Comparison of ENCODE assay signal across 23 cellular contexts in the genomic region with DNA sequence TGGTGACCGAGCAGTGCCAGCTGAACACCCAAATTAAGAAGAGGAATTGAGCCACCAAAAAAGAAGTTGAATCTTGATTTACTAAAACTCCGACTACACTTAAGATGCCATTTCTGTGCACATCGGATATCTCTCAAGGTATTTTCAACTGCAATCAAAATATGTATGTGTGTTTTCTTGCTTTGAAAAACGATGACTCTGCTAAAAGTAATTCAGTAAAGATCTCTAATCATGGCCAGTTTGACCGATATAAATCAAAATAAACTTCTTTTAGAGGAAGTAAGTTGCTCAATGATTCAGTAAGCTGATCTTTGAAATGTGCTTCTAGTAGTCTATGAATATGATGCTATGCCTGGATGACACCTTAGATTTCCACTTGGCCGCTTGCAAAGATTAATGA.
DNase-seq lines count a peak whose midpoint lies in the region; ATAC-seq, FAIRE-seq and TF ChIP-seq lines count a peak whose summit lies in the region.
"Had no signal": no experiment of that assay in that cellular context is flagged by ENCODE, and none has a peak within 500 bp of the region (broad histone marks: within the 10 kb centered on the region; RNA-seq: fewer than 3 reads in every experiment).

No MANE protein-coding gene starts in this region.

- no peak overlapping the region for H3K27ac ChIP-seq in A549
- no peak overlapping the region for H3K27ac ChIP-seq in IMR-90 (ENCODE audit: insufficient read depth, low read length)
- no peak overlapping the region for H3K27ac ChIP-seq in H1 (ENCODE audit: low read depth, low read length)
- H3K27ac ChIP-seq: BLaER1 had no signal

- H2BK12ac ChIP-seq in H1 (ENCODE audit: low read depth, low read length), result no peak overlapping the region

- no peaks in the 10 kb centered on the region for H3K9me1 ChIP-seq in IMR-90 (ENCODE audit: insufficient read depth, low read length)

- H3K14ac ChIP-seq in IMR-90 (replicated peaks; ENCODE audit: low read depth, low read length) (no peak overlapping the region), H1 (ENCODE audit: insufficient read length) (no peak overlapping the region)

- H3K56ac ChIP-seq in IMR-90 (ENCODE audit: extremely low read depth, insufficient read depth, low read length), result no peak overlapping the region
- H3K56ac ChIP-seq in H1 (replicated peaks; ENCODE audit: insufficient read length, low read depth, low read length), result no peak overlapping the region

- H4K5ac ChIP-seq in IMR-90 (ENCODE audit: low read depth, low read length) (no peak overlapping the region), H1 (ENCODE audit: insufficient read length, low read depth, low read length) (no peak overlapping the region)

- H2BK120ac ChIP-seq in IMR-90 (ENCODE audit: low read depth, low read length) (no peak overlapping the region), H1 (replicated peaks; ENCODE audit: low read depth, low read length) (no peak overlapping the region)

- H2BK20ac ChIP-seq in IMR-90 (ENCODE audit: low read depth, low read length), result no peak overlapping the region
- H2BK20ac ChIP-seq in H1 (ENCODE audit: low read length), result no peak overlapping the region

- no peaks in the 10 kb centered on the region for H3K4me1 ChIP-seq in A549
- H3K4me1 ChIP-seq in IMR-90 (ENCODE audit: control insufficient read depth, insufficient read depth, low read length), result no peaks in the 10 kb centered on the region
- H3K4me1 ChIP-seq in H1 (replicated peaks in 1 of 4; ENCODE audit: control insufficient read depth in 3 of 4, insufficient read depth in 4 of 4, low read length in 3 of 4), result no peaks in the 10 kb centered on the region
- H3K4me1 ChIP-seq: BE2C, BLaER1 had no signal

- no peak for TF ChIP-seq RAD21 in A549 (conservative IDR thresholded peaks at IDR 0.05 in 1 of 2, IDR thresholded peaks at IDR 0.05 in 1 of 2)
- TF ChIP-seq RAD21 in IMR-90 (IDR thresholded peaks at IDR 0.05; ENCODE audit: low read length), result no peak
- no peak for TF ChIP-seq RAD21 in H1 (IDR thresholded peaks at IDR 0.05 in 1 of 2, conservative IDR thresholded peaks at IDR 0.05 in 1 of 2; ENCODE audit: low read depth in 2 of 2, low read length in 2 of 2)

- TF ChIP-seq CTCF in A549 (IDR thresholded peaks at IDR 0.05), result no peak
- TF ChIP-seq CTCF in IMR-90 (conservative IDR thresholded peaks at IDR 0.05; ENCODE audit: low read depth, low read length), result no peak
- TF ChIP-seq CTCF in H1 (IDR thresholded peaks at IDR 0.05; ENCODE audit: control extremely low read depth in 1 of 3, insufficient read depth in 1 of 3, low read depth in 1 of 3, low read length in 3 of 3), result no peak

- 38% methylated on average over 6 of the region's 6 CpGs for WGBS in A549 (ENCODE audit: missing lambda C conversion rate)
- 80% methylated on average over 1 of the region's 6 CpGs; no CpG with 5 or more reads in 1 of the 2 experiments for WGBS in IMR-90 (ENCODE audit: extremely low coverage in 2 of 2, insufficient read length in 1 of 2), 2 experiments
- WGBS in H1 (ENCODE audit: extremely low coverage in 1 of 2, insufficient coverage in 1 of 2, insufficient read length in 1 of 2, insufficient replicate concordance in 2 of 2, low coverage in 1 of 2, low lambda C conversion rate in 2 of 2, missing lambda C conversion rate in 1 of 2), 2 experiments, result 95% methylated on average over 6 of the region's 6 CpGs; no CpG with 5 or more reads in 1 of the 2 experiments

- H4K91ac ChIP-seq in IMR-90 (ENCODE audit: insufficient read depth, low read depth, low read length) (no peak overlapping the region), H1 (replicated peaks; ENCODE audit: insufficient read length, low read length) (no peak overlapping the region)

- dilution Hi-C loops in IMR-90 (cut with HindIII; ENCODE audit: low sequenced_read_pairs, unreplicated experiment), result no loop called here

- no peaks in the 10 kb centered on the region for H3K79me2 ChIP-seq in H1 (ENCODE audit: control insufficient read depth in 1 of 2, insufficient read depth in 2 of 2, low read length in 2 of 2)

- no TSS peak for BruUV-seq in IMR-90 (replicated peaks; lab: Mats Ljungman, UMichigan)

- CTCF ChIA-PET in A549 (lab: Yijun Ruan, JAX) (no interaction called here), IMR-90 (lab: Yijun Ruan, JAX) (no interaction called here), H1 (lab: Charles Lee; ENCODE audit: partially characterized antibody) (no interaction called here)

- TF ChIP-seq EP300 in A549 (IDR thresholded peaks at IDR 0.05), result no peak
- TF ChIP-seq EP300 in H1 (IDR thresholded peaks at IDR 0.05; ENCODE audit: borderline replicate concordance in 1 of 2, low read depth in 2 of 2, low read length in 2 of 2), result no peak

- DNase-seq in A549 (ENCODE audit: low read depth in 1 of 2, low spot score in 1 of 2) (no peak), IMR-90 (no peak), H1 (ENCODE audit: low read depth in 1 of 2, low spot score in 2 of 2) (no peak), NCI-H1092 treated with DMSO at 0.1 percent for 48 hours (lab: John Stamatoyannopoulos, UW) (no peak), EL (no peak)
- DNase-seq: 8988T; BE2C; C1 segment of cervical spinal cord; CD4-positive, alpha-beta memory T cell; CD4-positive, CD25-positive, alpha-beta regulatory T cell; CD8-positive, alpha-beta memory T cell; COR-L47; DMS 273 treated with DMSO at 0.1 percent for 48 hours; DMS153; DMS53; DMS79; DND-41; GF-D8 had no signal

- H3K23ac ChIP-seq in IMR-90 (ENCODE audit: low read depth, low read length) (no peak overlapping the region), H1 (ENCODE audit: insufficient read length) (no peak overlapping the region)

- H2AK9ac ChIP-seq in IMR-90 (replicated peaks; ENCODE audit: low read depth, low read length, poor library complexity), result no peak overlapping the region

- H3K36me3 ChIP-seq in IMR-90 (ENCODE audit: control insufficient read depth, insufficient read depth, low read length) (no peaks in the 10 kb centered on the region), H1 (ENCODE audit: control insufficient read depth in 2 of 4, insufficient read depth in 4 of 4, low read length in 3 of 4) (no peaks in the 10 kb centered on the region)
- H3K36me3 ChIP-seq: BE2C, BLaER1 had no signal

- H2AFZ ChIP-seq in IMR-90 (replicated peaks; ENCODE audit: low read length, poor library complexity) (no peak overlapping the region), H1 (ENCODE audit: low read length) (no peak overlapping the region)

- H3K27me3 ChIP-seq in IMR-90 (ENCODE audit: control insufficient read depth, insufficient read depth, low read length) (no peaks in the 10 kb centered on the region), H1 (replicated peaks in 1 of 4; ENCODE audit: control insufficient read depth in 3 of 4, extremely low read depth in 1 of 4, insufficient read depth in 3 of 4, low read length in 3 of 4) (no peaks in the 10 kb centered on the region)
- H3K27me3 ChIP-seq: BE2C, BLaER1 had no signal

- no peak overlapping the region for H3K4me2 ChIP-seq in A549
- H3K4me2 ChIP-seq in IMR-90 (ENCODE audit: low read depth, low read length), result no peak overlapping the region
- no peak overlapping the region for H3K4me2 ChIP-seq in H1 (ENCODE audit: insufficient read depth in 1 of 2, low read depth in 2 of 2, low read length in 2 of 2)
- H3K4me2 ChIP-seq: BLaER1 had no signal

- no peaks in the 10 kb centered on the region for H3K23me2 ChIP-seq in H1 (ENCODE audit: low read depth, low read length)

- no peak overlapping the region for H3K9ac ChIP-seq in IMR-90 (ENCODE audit: low read depth, low read length)
- no peak overlapping the region for H3K9ac ChIP-seq in H1 (replicated peaks in 1 of 4; ENCODE audit: extremely low read depth in 1 of 4, low read depth in 3 of 4, low read length in 3 of 4)
- H3K9ac ChIP-seq: BLaER1 had no signal

- H3K4me3 ChIP-seq in A549 (no peak overlapping the region), IMR-90 (ENCODE audit: insufficient read depth, low read depth, low read length) (no peak overlapping the region), H1 (ENCODE audit: extremely low read depth in 1 of 4, insufficient read depth in 2 of 4, low read depth in 3 of 4, low read length in 4 of 4) (no peak overlapping the region)
- H3K4me3 ChIP-seq: BLaER1 had no signal

- no peak for FAIRE-seq in A549 (lab: Jason Lieb, UNC)
- no peak for FAIRE-seq in H1 (lab: Jason Lieb, UNC)
- FAIRE-seq: A204.1, G401.6, GM12891, GM19239 had no signal

- TF ChIP-seq POLR2A in A549 (IDR thresholded peaks at IDR 0.05; ENCODE audit: low read length) (no peak), IMR-90 (IDR thresholded peaks at IDR 0.05; ENCODE audit: low read depth, low read length) (no peak), H1 (IDR thresholded peaks at IDR 0.05; ENCODE audit: control extremely low read depth in 1 of 2, low read depth in 2 of 2, low read length in 2 of 2) (no peak)

- H4K8ac ChIP-seq in IMR-90 (ENCODE audit: low read depth in 2 of 2, low read length in 2 of 2), result no peak overlapping the region
- H4K8ac ChIP-seq in H1 (ENCODE audit: extremely low read depth, insufficient read depth, low read length), result no peak overlapping the region

- H3K4ac ChIP-seq in IMR-90 (ENCODE audit: low read depth, low read length) (no peak overlapping the region), H1 (replicated peaks; ENCODE audit: insufficient read length, low read depth, low read length) (no peak overlapping the region)

- H2BK5ac ChIP-seq in IMR-90 (ENCODE audit: low read depth, low read length, poor library complexity, severe bottlenecking) (no peak overlapping the region), H1 (ENCODE audit: low read depth, low read length) (no peak overlapping the region)

- no peak overlapping the region for H2BK15ac ChIP-seq in IMR-90 (ENCODE audit: low read depth, low read length)
- no peak overlapping the region for H2BK15ac ChIP-seq in H1 (ENCODE audit: low read length)

- H4K20me1 ChIP-seq in IMR-90 (ENCODE audit: insufficient read depth, low read length), result no peaks in the 10 kb centered on the region
- no peaks in the 10 kb centered on the region for H4K20me1 ChIP-seq in H1 (replicated peaks in 1 of 2; ENCODE audit: control insufficient read depth in 1 of 2, insufficient read depth in 2 of 2, low read length in 2 of 2)
- H4K20me1 ChIP-seq: BLaER1 had no signal

- in situ Hi-C loops in IMR-90 (cut with MboI; ENCODE audit: low sequenced_read_pairs), result no loop called here

- H3K9me3 ChIP-seq in A549, result 0 out of 3 replicates have a peak, but pooled peaks cover 3% of the 10 kb centered on the region
- peaks cover 5% of the 10 kb centered on the region for H3K9me3 ChIP-seq in IMR-90 (ENCODE audit: control insufficient read depth, insufficient read depth, low read length)
- no peaks in the 10 kb centered on the region for H3K9me3 ChIP-seq in H1 (ENCODE audit: insufficient read depth in 2 of 2, low read depth in 1 of 2, low read length in 1 of 2)
- H3K9me3 ChIP-seq: BE2C, BLaER1 had no signal

- POLR2A ChIA-PET in A549 (lab: Yijun Ruan, JAX), result no interaction called here
- POLR2A ChIA-PET in IMR-90 (lab: Charles Lee; ENCODE audit: unreplicated experiment), result no interaction called here
- POLR2A ChIA-PET in H1 (lab: Charles Lee; ENCODE audit: partially characterized antibody), result no interaction called here

- ATAC-seq in A549 (no peak), IMR-90 (ENCODE audit: low read depth) (no peak)

- H2AK5ac ChIP-seq in IMR-90 (ENCODE audit: low read depth, low read length), result no peak overlapping the region
- no peak overlapping the region for H2AK5ac ChIP-seq in H1 (ENCODE audit: low read depth, low read length)

- intact Hi-C loops in IMR-90 (cut with micrococcal nuclease), result no loop called here

- no peak overlapping the region for H3K18ac ChIP-seq in IMR-90 (ENCODE audit: low read depth, low read length)
- no peak overlapping the region for H3K18ac ChIP-seq in H1 (ENCODE audit: extremely low read depth, low read length)

- H3K79me1 ChIP-seq in IMR-90 (ENCODE audit: low read depth in 1 of 2, low read length in 2 of 2) (no peaks in the 10 kb centered on the region), H1 (ENCODE audit: low read depth, low read length) (no peaks in the 10 kb centered on the region)
